Comparison of ENCODE assay signal across 1 cellular context in genomic region chr1:186188736-186189135, GRCh38.
TF ChIP-seq lines count a peak whose summit lies in the region.

No MANE protein-coding gene starts in this region.

TF ChIP-seq in A549, 52 proteins besides CTCF, POLR2A, EP300 and RAD21 (continued from another document):
- no peak for TF ChIP-seq MAX (IDR thresholded peaks at IDR 0.05)
- TF ChIP-seq TP53 (CRISPR knock-in tag; IDR thresholded peaks at IDR 0.05): no peak
- no peak for TF ChIP-seq CEBPB (IDR thresholded peaks at IDR 0.05)
- no peak for TF ChIP-seq RNF2 (IDR thresholded peaks at IDR 0.05; ENCODE audit: borderline replicate concordance, low read depth)
- no peak for TF ChIP-seq FOSB (CRISPR knock-in tag; IDR thresholded peaks at IDR 0.05)
- TF ChIP-seq SMC3 (IDR thresholded peaks at IDR 0.05): no peak
- TF ChIP-seq MYC (IDR thresholded peaks at IDR 0.05; ENCODE audit: borderline replicate concordance, low read length): no peak
